1 cellular context compared by ENCODE assay signal in genomic region chr3:123750659-123751420, GRCh38.
TF ChIP-seq lines count a peak whose summit lies in the region.

No MANE protein-coding gene starts in this region.

TF ChIP-seq in SK-N-SH, 30 proteins besides CTCF, POLR2A, EP300 and RAD21 (continued from another document):
- TF ChIP-seq USF2 (IDR thresholded peaks at IDR 0.05; ENCODE audit: borderline replicate concordance, low read depth, low read length) (no peak), SIN3A (IDR thresholded peaks at IDR 0.05; ENCODE audit: borderline replicate concordance, low read depth, low read length) (no peak), RFX5 (IDR thresholded peaks at IDR 0.05; ENCODE audit: low read length) (no peak), MEF2A (IDR thresholded peaks at IDR 0.05; ENCODE audit: borderline replicate concordance, low read depth) (no peak), USF1 (IDR thresholded peaks at IDR 0.05; ENCODE audit: borderline replicate concordance, low read depth) (no peak), FOXM1 (IDR thresholded peaks at IDR 0.05; ENCODE audit: low read depth) (peak; percentile 86), ELF1 (IDR thresholded peaks at IDR 0.05) (no peak), PBX3 (IDR thresholded peaks at IDR 0.05) (peak; percentile 79), FOSL2 (IDR thresholded peaks at IDR 0.05; ENCODE audit: borderline replicate concordance, low read depth) (peak; percentile 93), GABPA (IDR thresholded peaks at IDR 0.05; ENCODE audit: low read depth) (no peak), RCOR1 (IDR thresholded peaks at IDR 0.05; ENCODE audit: low read length) (no peak), NRF1 (IDR thresholded peaks at IDR 0.05; ENCODE audit: low read depth, low read length) (no peak), TCF12 (IDR thresholded peaks at IDR 0.05) (peak; percentile 91), JUND (IDR thresholded peaks at IDR 0.05) (peak; percentile 87), REST (IDR thresholded peaks at IDR 0.05; ENCODE audit: low read depth, low read length) (peak; percentile 63; the same call in 1 of the 2 replicates), RXRA (IDR thresholded peaks at IDR 0.05; ENCODE audit: borderline replicate concordance, low read depth) (peak; percentile 95)
